8 cellular contexts compared by ENCODE assay signal in the genomic region with DNA sequence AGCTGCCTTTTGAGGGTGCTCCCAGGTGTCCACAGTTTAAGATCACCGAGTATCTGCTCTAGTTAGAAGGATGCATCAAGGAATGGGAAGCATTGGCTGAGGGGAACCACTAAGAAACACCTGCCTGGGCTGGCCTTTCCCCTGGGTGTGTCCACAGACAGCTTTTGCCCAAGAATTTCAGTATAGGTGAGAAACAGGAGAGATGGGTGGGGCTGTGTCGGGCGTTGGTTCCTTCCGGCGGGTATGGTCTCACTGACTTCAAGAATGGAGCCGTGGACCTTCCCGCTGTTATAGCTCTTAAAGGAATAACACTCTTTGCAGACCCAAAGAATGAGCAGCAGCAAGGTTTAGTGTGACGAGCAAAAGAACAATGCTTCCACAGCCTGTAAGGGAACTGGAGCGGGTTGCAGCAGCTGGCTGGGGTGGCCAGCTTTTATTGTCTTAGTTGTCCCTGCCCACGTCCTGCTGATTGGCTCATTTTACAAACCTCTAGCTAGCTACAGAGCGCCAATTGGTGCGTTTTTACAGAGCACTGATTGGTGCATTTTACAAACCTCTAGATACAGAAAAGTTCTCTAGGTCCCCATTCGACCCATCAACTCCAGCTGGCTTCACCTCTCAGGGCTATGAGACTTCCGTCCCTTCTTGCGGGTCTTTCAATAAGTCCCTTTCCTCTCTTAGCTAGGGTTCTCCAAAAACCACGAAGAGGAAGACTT. TPM values are rescaled to one million over a fixed set of nuclear protein-coding genes. Genes with fewer than 3 reads are reported as not detected.
DNase-seq lines count a peak whose midpoint lies in the region; ATAC-seq and TF ChIP-seq lines count a peak whose summit lies in the region.

No MANE protein-coding gene starts in this region.

- H3K36me3 ChIP-seq in Peyer's patch, result peaks cover 0 to 4% (median 0%) of the 10 kb centered on the region in 3 donors

- H3K27ac ChIP-seq in Peyer's patch, result peak overlapping the region; percentile 79 to 95 (median 86)
- H3K27ac ChIP-seq in dorsolateral prefrontal cortex, result peak overlapping the region; percentile 91 to 100 (median 99)

- H3K4me3 ChIP-seq in Peyer's patch (peak overlapping the region; percentile 62 to 69 (median 65)), dorsolateral prefrontal cortex (peak overlapping the region; percentile 55 to 99 (median 87)), mononuclear cell (ENCODE audit: low read length) (peak overlapping the region; percentile 45)

- H3K27ac Mint-ChIP-seq in activated naive CD4-positive, alpha-beta T cell treated with anti-CD3 and anti-CD28 coated beads for 36 hours, result peak overlapping the region; percentile 41

- H3K27me3 ChIP-seq in Peyer's patch, result no peaks in the 10 kb centered on the region
- no peaks in the 10 kb centered on the region for H3K27me3 ChIP-seq in dorsolateral prefrontal cortex
- H3K27me3 ChIP-seq in mononuclear cell (ENCODE audit: insufficient read depth, low read length), result peaks cover 3% of the 10 kb centered on the region

- TF ChIP-seq CTCF in Peyer's patch (IDR thresholded peaks at IDR 0.05), result no peak
- TF ChIP-seq CTCF in dorsolateral prefrontal cortex (IDR thresholded peaks at IDR 0.05 in 54 of 56, conservative IDR thresholded peaks at IDR 0.05 in 2 of 56; ENCODE audit: low read depth in 1 of 56, partially characterized antibody in 56 of 56), result no peak

- peaks cover 18% of the 10 kb centered on the region for H3K36me3 Mint-ChIP-seq in activated naive CD4-positive, alpha-beta T cell treated with anti-CD3 and anti-CD28 coated beads for 36 hours (ENCODE audit: low read depth)

- no peak for TF ChIP-seq POLR2A in Peyer's patch (IDR thresholded peaks at IDR 0.05)
- TF ChIP-seq POLR2A in GM18505 (IDR thresholded peaks at IDR 0.05; ENCODE audit: borderline replicate concordance, extremely low read depth, insufficient read depth, insufficient read length), result no peak

- H3K9me3 Mint-ChIP-seq in activated naive CD4-positive, alpha-beta T cell treated with anti-CD3 and anti-CD28 coated beads for 36 hours, result no peaks in the 10 kb centered on the region

- peak; percentile 37 for DNase-seq in activated naive CD4-positive, alpha-beta T cell treated with anti-CD3 and anti-CD28 coated beads for 36 hours
- DNase-seq in activated naive CD4-positive, alpha-beta T cell (lab: John Stamatoyannopoulos, UW), result no peak
- no peak for DNase-seq in Peyer's patch
- peak in 8 of 10 donors; percentile 57 to 80 (median 68) for DNase-seq in dorsolateral prefrontal cortex
- no peak for DNase-seq in stimulated activated naive CD4-positive, alpha-beta T cell (lab: John Stamatoyannopoulos, UW)
- DNase-seq in stimulated activated CD4-positive, alpha-beta T cell treated with anti-CD3 and anti-CD28 coated beads, Interleukin-12 subunit alpha, Interleukin-12 subunit beta, amount 100 ng/mL, for 4 hours, result no peak

- H3K27me3 Mint-ChIP-seq in activated naive CD4-positive, alpha-beta T cell treated with anti-CD3 and anti-CD28 coated beads for 36 hours (ENCODE audit: low read depth), result peaks cover 26% of the 10 kb centered on the region

- H3K4me3 Mint-ChIP-seq in activated naive CD4-positive, alpha-beta T cell treated with anti-CD3 and anti-CD28 coated beads for 36 hours, result peak overlapping the region; percentile 91

- H3K4me1 Mint-ChIP-seq in activated naive CD4-positive, alpha-beta T cell treated with anti-CD3 and anti-CD28 coated beads for 36 hours (ENCODE audit: low read depth), result peaks cover 10% of the 10 kb centered on the region

- CTCF ChIA-PET in activated naive CD4-positive, alpha-beta T cell treated with anti-CD3 and anti-CD28 coated beads for 36 hours (lab: Charles Lee), result interaction anchor here (0.6 to 5.2 kb wide), 7 partner anchors 12 to 294 kb away, joined by 3 to 38 read pairs (median 4); no protein-coding TSS in a partner anchor

- H3K4me1 ChIP-seq in Peyer's patch (peaks cover 0 to 26% (median 18%) of the 10 kb centered on the region in 4 donors), mononuclear cell (ENCODE audit: insufficient read depth, low read length) (peaks cover 29% of the 10 kb centered on the region)

- H3K9me3 ChIP-seq in Peyer's patch, result no peaks in the 10 kb centered on the region
- H3K9me3 ChIP-seq in mononuclear cell (ENCODE audit: low read depth, low read length), result no peaks in the 10 kb centered on the region

- ATAC-seq in GM18505 (IDR thresholded peaks at IDR 0.05; ENCODE audit: unreplicated experiment), result no peak

- intact Hi-C loops in activated naive CD4-positive, alpha-beta T cell treated with anti-CD3 and anti-CD28 coated beads for 36 hours (cut with micrococcal nuclease), result no loop called here
- intact Hi-C loops in dorsolateral prefrontal cortex (cut with DNase I), result loop anchor here (2.0 to 5.0 kb wide), 3 partner anchors 16 to 133 kb away; a partner anchor contains a TSS

RNA-seq across cellular contexts. Expression of a gene that starts 2.4 kb away (rescaled TPM):
- 10 to 100 TPM; 12.1 to 12.8 TPM for total RNA-seq in activated naive CD4-positive, alpha-beta T cell treated with anti-CD3 and anti-CD28 coated beads for 36 hours
- total RNA-seq in Peyer's patch, result 1 to 10 TPM; 4.9 to 9.9 (median 6.7) TPM
- 100 to 1,000 TPM in 23 of 120 experiments, 10 to 100 TPM in 97; 47.3 to 195 (median 80.7) TPM for total RNA-seq in dorsolateral prefrontal cortex
- 12.1 TPM for total RNA-seq in mononuclear cell

RNA-seq across cellular contexts. Expression of a gene that starts 13.7 kb away (rescaled TPM):
- total RNA-seq in activated naive CD4-positive, alpha-beta T cell treated with anti-CD3 and anti-CD28 coated beads for 36 hours, result 10 to 100 TPM; 32.1 to 34.1 TPM
- total RNA-seq in Peyer's patch (10 to 100 TPM in 2 of 4 donors, 1 to 10 TPM in 2; 1.6 to 30.7 (median 12.0) TPM), dorsolateral prefrontal cortex (100 to 1,000 TPM in 112 of 120 experiments, 10 to 100 TPM in 8; 72.8 to 347 (median 162) TPM), mononuclear cell (12.8 TPM)

RNA-seq across cellular contexts. Expression of a gene that starts 21.7 kb away (rescaled TPM):
- 10 to 100 TPM; 74.7 to 75.9 TPM for total RNA-seq in activated naive CD4-positive, alpha-beta T cell treated with anti-CD3 and anti-CD28 coated beads for 36 hours
- total RNA-seq in Peyer's patch, result 10 to 100 TPM in 1 of 4 donors, 1 to 10 TPM in 3; 4.3 to 33.0 (median 8.8) TPM
- 10 to 100 TPM in 100 of 120 experiments, 1 to 10 TPM in 20; 4.7 to 24.3 (median 13.8) TPM for total RNA-seq in dorsolateral prefrontal cortex
- total RNA-seq in mononuclear cell, result 13.1 TPM

RNA-seq across cellular contexts. Expression of a gene that starts 22.0 kb away (rescaled TPM):
- total RNA-seq in activated naive CD4-positive, alpha-beta T cell treated with anti-CD3 and anti-CD28 coated beads for 36 hours, result 100 to 1,000 TPM; 166 to 167 TPM
- 10 to 100 TPM in 3 of 4 donors, not detected in 1; 28.7 to 34.7 (median 34.5) TPM for total RNA-seq in Peyer's patch
- total RNA-seq in dorsolateral prefrontal cortex, result 100 to 1,000 TPM in 1 of 120 experiments, 10 to 100 TPM in 119; 40.6 to 123 (median 65.5) TPM
- total RNA-seq in mononuclear cell, result 32.5 TPM

Comparison
In these comparisons a context has a peak if more than half of its experiments do, and no peak if none do; other contexts are left out.
1. DNase-seq: peak in activated naive CD4-positive, alpha-beta T cell treated with anti-CD3 and anti-CD28 coated beads for 36 hours (single experiment) and dorsolateral prefrontal cortex (8 of 10); none in activated naive CD4-positive, alpha-beta T cell (0 of 4), Peyer's patch (0 of 3), stimulated activated naive CD4-positive, alpha-beta T cell (0 of 6) and stimulated activated CD4-positive, alpha-beta T cell treated with anti-CD3 and anti-CD28 coated beads, Interleukin-12 subunit alpha, Interleukin-12 subunit beta, amount 100 ng/mL, for 4 hours (single experiment).
2. Peak in every context shown above with its lines, with median percentiles within 50 percentile points of each other: H3K4me3 ChIP-seq.